ENCODE assay signal across 1 cellular context in the genomic region with DNA sequence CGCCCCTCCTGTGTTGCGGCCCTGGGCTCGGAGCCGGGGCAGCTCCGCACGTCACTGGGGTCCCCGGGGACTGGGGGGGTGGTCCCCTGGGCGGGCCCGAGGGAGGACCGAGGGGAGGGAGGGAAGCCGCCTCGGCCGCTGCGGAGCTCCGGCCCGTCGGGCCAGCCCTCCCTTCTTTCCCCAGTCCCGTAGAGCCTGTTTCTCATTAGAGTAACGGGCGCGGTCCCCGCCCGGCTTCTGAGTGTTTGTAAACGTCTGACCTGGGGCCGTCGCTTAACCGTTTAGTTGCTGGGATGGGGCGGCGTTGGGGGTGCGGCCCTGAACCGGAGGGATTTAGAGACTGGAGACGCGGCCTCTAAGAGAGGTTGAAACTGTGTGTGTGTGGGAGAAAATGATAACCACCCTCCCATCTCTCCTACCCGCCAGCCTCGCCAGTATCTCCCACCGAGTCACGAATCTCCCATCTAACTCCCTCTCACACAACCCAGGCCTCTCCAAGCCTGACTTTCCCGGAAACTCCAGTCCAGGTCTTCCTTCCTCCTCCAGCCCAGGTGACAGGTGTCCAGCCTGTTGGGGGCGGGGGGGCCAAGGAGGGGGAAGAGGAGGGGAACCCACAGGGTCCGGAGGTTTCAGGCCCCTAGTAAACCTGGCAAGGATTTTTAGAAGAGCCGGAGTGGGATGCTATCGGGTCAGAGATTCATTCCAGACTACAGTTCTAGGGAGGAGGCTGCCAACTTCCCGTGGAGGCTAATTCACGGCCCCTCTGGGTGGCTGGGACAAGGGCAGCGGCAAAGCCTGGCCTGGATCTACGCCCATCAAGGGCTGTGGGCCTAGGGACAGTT.
TF ChIP-seq lines count a peak whose summit lies in the region.

No MANE protein-coding gene starts in this region.

TF ChIP-seq in HEK293, 187 proteins besides CTCF, POLR2A, EP300 and RAD21 (continued from another document):
- TF ChIP-seq, protein P1, sequence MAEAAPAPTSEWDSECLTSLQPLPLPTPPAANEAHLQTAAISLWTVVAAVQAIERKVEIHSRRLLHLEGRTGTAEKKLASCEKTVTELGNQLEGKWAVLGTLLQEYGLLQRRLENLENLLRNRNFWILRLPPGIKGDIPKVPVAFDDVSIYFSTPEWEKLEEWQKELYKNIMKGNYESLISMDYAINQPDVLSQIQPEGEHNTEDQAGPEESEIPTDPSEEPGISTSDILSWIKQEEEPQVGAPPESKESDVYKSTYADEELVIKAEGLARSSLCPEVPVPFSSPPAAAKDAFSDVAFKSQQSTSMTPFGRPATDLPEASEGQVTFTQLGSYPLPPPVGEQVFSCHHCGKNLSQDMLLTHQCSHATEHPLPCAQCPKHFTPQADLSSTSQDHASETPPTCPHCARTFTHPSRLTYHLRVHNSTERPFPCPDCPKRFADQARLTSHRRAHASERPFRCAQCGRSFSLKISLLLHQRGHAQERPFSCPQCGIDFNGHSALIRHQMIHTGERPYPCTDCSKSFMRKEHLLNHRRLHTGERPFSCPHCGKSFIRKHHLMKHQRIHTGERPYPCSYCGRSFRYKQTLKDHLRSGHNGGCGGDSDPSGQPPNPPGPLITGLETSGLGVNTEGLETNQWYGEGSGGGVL (tag by site-specific recombination; IDR thresholded peaks at IDR 0.05), result peak; percentile 88
- TF ChIP-seq ZNF677 (tag by site-specific recombination; IDR thresholded peaks at IDR 0.05), result no peak
- no peak for TF ChIP-seq ZNF704 (tag by site-specific recombination; IDR thresholded peaks at IDR 0.05)
- TF ChIP-seq ZNF558 (tag by site-specific recombination; IDR thresholded peaks at IDR 0.05), result no peak
- peak; percentile 59; the same call in 1 of the 2 replicates for TF ChIP-seq ZNF639 (tag by site-specific recombination; IDR thresholded peaks at IDR 0.05)
- TF ChIP-seq SP2 (tag by site-specific recombination; IDR thresholded peaks at IDR 0.05), result peak; percentile 88
- no peak for TF ChIP-seq ZNF776 (tag by site-specific recombination; IDR thresholded peaks at IDR 0.05; ENCODE audit: borderline replicate concordance)
- TF ChIP-seq ZNF747 (tag by site-specific recombination; IDR thresholded peaks at IDR 0.05), result no peak
- no peak for TF ChIP-seq ZNF175 (tag by site-specific recombination; IDR thresholded peaks at IDR 0.05)
- peak; percentile 41 for TF ChIP-seq ZIC2 (tag by site-specific recombination; IDR thresholded peaks at IDR 0.05)
- peak; percentile 99 for TF ChIP-seq SCRT2 (tag by site-specific recombination; IDR thresholded peaks at IDR 0.05)
- TF ChIP-seq ZNF561 (tag by site-specific recombination; IDR thresholded peaks at IDR 0.05; ENCODE audit: borderline replicate concordance), result peak; percentile 88
- TF ChIP-seq ZNF211 (tag by site-specific recombination; IDR thresholded peaks at IDR 0.05; ENCODE audit: low read depth), result no peak
- TF ChIP-seq ZNF600 (tag by site-specific recombination; IDR thresholded peaks at IDR 0.05), result peak; percentile 7
- TF ChIP-seq ZNF560 (tag by site-specific recombination; IDR thresholded peaks at IDR 0.05; ENCODE audit: borderline replicate concordance), result no peak
- no peak for TF ChIP-seq ZNF223 (tag by site-specific recombination; IDR thresholded peaks at IDR 0.05)
- TF ChIP-seq KLF17 (tag by site-specific recombination; IDR thresholded peaks at IDR 0.05), result peak; percentile 94
- 0 out of 2 replicates have a peak, but pooled peaks have one; percentile 51 for TF ChIP-seq ZBTB49 (tag by site-specific recombination; IDR thresholded peaks at IDR 0.05; ENCODE audit: low read depth)
- peak; percentile 59 for TF ChIP-seq ZNF324 (tag by site-specific recombination; IDR thresholded peaks at IDR 0.05)
- TF ChIP-seq ZNF623 (tag by site-specific recombination; IDR thresholded peaks at IDR 0.05), result no peak
- TF ChIP-seq ZFP37 (tag by site-specific recombination; IDR thresholded peaks at IDR 0.05), result no peak
- peak; percentile 99 for TF ChIP-seq ZEB2 (tag by site-specific recombination; IDR thresholded peaks at IDR 0.05)
- TF ChIP-seq ZNF121 (tag by site-specific recombination; IDR thresholded peaks at IDR 0.05), result 0 out of 2 replicates have a peak, but pooled peaks have one; percentile 76
- peak; percentile 39; the same call in 1 of the 2 replicates for TF ChIP-seq ZNF391 (tag by site-specific recombination; IDR thresholded peaks at IDR 0.05; ENCODE audit: borderline replicate concordance, low read depth)
- no peak for TF ChIP-seq ELK4 (IDR thresholded peaks at IDR 0.05; ENCODE audit: borderline replicate concordance, low read depth, low read length)
- TF ChIP-seq EGR2 (tag by site-specific recombination; IDR thresholded peaks at IDR 0.05; ENCODE audit: low read depth), result peak; percentile 59; the same call in 1 of the 2 replicates
- no peak for TF ChIP-seq ZSCAN5A (tag by site-specific recombination; IDR thresholded peaks at IDR 0.05)
- TF ChIP-seq ZNF280C (tag by site-specific recombination; IDR thresholded peaks at IDR 0.05), result no peak
- TF ChIP-seq ZNF701 (tag by site-specific recombination; IDR thresholded peaks at IDR 0.05), result no peak
- no peak for TF ChIP-seq ZNF692 (tag by site-specific recombination; IDR thresholded peaks at IDR 0.05)
